Comparison of ENCODE assay signal across 10 cellular contexts in the genomic region with DNA sequence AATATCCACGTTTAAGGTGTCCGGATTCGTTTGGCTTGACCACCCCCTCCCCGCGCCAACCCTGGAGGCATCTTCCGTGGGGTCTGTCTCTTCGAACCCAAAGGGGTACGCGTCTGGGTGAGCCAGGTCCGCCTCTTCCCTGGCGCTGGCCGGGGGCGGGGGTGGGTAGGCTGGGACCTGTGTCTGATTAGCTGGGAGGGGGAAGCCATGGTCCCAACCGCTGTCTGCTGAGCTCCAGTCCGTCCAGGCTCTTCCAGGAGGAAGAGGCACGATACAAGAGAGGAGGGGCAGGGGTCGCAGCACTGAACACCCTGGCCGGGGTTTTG. TPM values are rescaled to one million over a fixed set of nuclear protein-coding genes. Genes with fewer than 3 reads are reported as not detected.
DNase-seq lines count a peak whose midpoint lies in the region; ATAC-seq and TF ChIP-seq lines count a peak whose summit lies in the region.
"Had no signal": no experiment of that assay in that cellular context is flagged by ENCODE, and none has a peak within 500 bp of the region (broad histone marks: within the 10 kb centered on the region; RNA-seq: fewer than 3 reads in every experiment).

A gene with protein sequence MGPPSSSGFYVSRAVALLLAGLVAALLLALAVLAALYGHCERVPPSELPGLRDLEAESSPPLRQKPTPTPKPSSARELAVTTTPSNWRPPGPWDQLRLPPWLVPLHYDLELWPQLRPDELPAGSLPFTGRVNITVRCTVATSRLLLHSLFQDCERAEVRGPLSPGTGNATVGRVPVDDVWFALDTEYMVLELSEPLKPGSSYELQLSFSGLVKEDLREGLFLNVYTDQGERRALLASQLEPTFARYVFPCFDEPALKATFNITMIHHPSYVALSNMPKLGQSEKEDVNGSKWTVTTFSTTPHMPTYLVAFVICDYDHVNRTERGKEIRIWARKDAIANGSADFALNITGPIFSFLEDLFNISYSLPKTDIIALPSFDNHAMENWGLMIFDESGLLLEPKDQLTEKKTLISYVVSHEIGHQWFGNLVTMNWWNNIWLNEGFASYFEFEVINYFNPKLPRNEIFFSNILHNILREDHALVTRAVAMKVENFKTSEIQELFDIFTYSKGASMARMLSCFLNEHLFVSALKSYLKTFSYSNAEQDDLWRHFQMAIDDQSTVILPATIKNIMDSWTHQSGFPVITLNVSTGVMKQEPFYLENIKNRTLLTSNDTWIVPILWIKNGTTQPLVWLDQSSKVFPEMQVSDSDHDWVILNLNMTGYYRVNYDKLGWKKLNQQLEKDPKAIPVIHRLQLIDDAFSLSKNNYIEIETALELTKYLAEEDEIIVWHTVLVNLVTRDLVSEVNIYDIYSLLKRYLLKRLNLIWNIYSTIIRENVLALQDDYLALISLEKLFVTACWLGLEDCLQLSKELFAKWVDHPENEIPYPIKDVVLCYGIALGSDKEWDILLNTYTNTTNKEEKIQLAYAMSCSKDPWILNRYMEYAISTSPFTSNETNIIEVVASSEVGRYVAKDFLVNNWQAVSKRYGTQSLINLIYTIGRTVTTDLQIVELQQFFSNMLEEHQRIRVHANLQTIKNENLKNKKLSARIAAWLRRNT (plus strand): TSS at position 237 of the 326 bp plus-strand sequence. CDS start 143 bp downstream, outside the sequence.

- CTCF ChIA-PET in AG04450 (lab: Charles Lee), result interaction anchor here (0.9 to 1.3 kb wide), 2 partner anchors 10 to 21 kb away, joined by 3 to 4 read pairs; no protein-coding TSS in a partner anchor
- CTCF ChIA-PET in Panc1 (lab: Charles Lee), result no interaction called here

- ATAC-seq in Panc1, result no peak

- H3K27me3 ChIP-seq in AG04450 (ENCODE audit: control insufficient read depth, insufficient read depth, low read length) (peaks cover 21% of the 10 kb centered on the region), Panc1 (ENCODE audit: control insufficient read depth, insufficient read depth, low read length) (no peaks in the 10 kb centered on the region; the same call in 1 of the 2 replicates), osteoblast (ENCODE audit: insufficient read depth, low read length) (peaks cover 66% of the 10 kb centered on the region)
- H3K27me3 ChIP-seq: SJSA1 had no signal

- in situ Hi-C loops in Panc1 (cut with HindIII; ENCODE audit: low pct_unique_long_range_greater_than_20kb, low sequenced_read_pairs), result no loop called here

- no peaks in the 10 kb centered on the region for H4K20me1 ChIP-seq in osteoblast (ENCODE audit: insufficient read depth, low read length)

- no peaks in the 10 kb centered on the region for H3K79me2 ChIP-seq in osteoblast (ENCODE audit: insufficient read depth, low read length)

- H3K4me3 ChIP-seq in AG04450 (ENCODE audit: low read depth, low read length) (peak within 1 kb of the TSS; percentile 40), Panc1 (ENCODE audit: low read depth in 2 of 2, low read length in 2 of 2) (peak within 1 kb of the TSS; percentile 12 to 35), fibroblast of mammary gland (ENCODE audit: control insufficient read depth, low read depth, low read length) (peak within 1 kb of the TSS; percentile 23), osteoblast (ENCODE audit: insufficient read depth, low read length) (peak within 1 kb of the TSS; percentile 65)
- H3K4me3 ChIP-seq: SJSA1 had no signal

- intact Hi-C loops in Panc1 (cut with micrococcal nuclease; ENCODE audit: unreplicated experiment), result no loop called here

- POLR2A ChIA-PET in AG04450 (lab: Yijun Ruan, JAX), result interaction anchor here (2.1 kb wide), 1 partner anchor 17 kb away, joined by 7 read pairs; no protein-coding TSS in a partner anchor
- POLR2A ChIA-PET in Panc1 (lab: Charles Lee), result no interaction called here

- H3K27ac ChIP-seq in AG04450 (ENCODE audit: low read depth, low read length) (no peak within 1 kb of the TSS), Panc1 (ENCODE audit: low read length) (no peak within 1 kb of the TSS), osteoblast (ENCODE audit: low read depth, low read length) (no peak within 1 kb of the TSS)
- H3K27ac ChIP-seq: SJSA1 had no signal

- H3K36me3 ChIP-seq in Panc1 (ENCODE audit: control insufficient read depth, insufficient read depth, low read length) (no peaks in the 10 kb centered on the region), osteoblast (ENCODE audit: insufficient read depth, low read length) (no peaks in the 10 kb centered on the region)
- H3K36me3 ChIP-seq: SJSA1 had no signal

- TF ChIP-seq CTCF in AG04450 (IDR thresholded peaks at IDR 0.05; ENCODE audit: low read depth, low read length) (no peak), Panc1 (IDR thresholded peaks at IDR 0.05) (no peak), fibroblast of mammary gland (conservative IDR thresholded peaks at IDR 0.05; ENCODE audit: control insufficient read depth, insufficient read depth, low read depth, low read length) (no peak), osteoblast (IDR thresholded peaks at IDR 0.05; ENCODE audit: extremely low read depth, low read depth, low read length) (no peak)

- peaks cover 10% of the 10 kb centered on the region; the same call in 1 of the 2 replicates for H3K9me3 ChIP-seq in AG04450 (ENCODE audit: control insufficient read depth, insufficient read depth, low read length)
- no peaks in the 10 kb centered on the region for H3K9me3 ChIP-seq in Panc1 (ENCODE audit: control insufficient read depth, insufficient read depth, low read depth, low read length)
- H3K9me3 ChIP-seq in osteoblast (ENCODE audit: low read depth, low read length), result no peaks in the 10 kb centered on the region
- H3K9me3 ChIP-seq: SJSA1 had no signal

- no TSS peak for BruUV-seq in Panc1 (replicated peaks; lab: Mats Ljungman, UMichigan)

- DNase-seq in AG04450 (ENCODE audit: low read depth, low spot score) (no peak), Panc1 (ENCODE audit: low read depth, low spot score) (no peak), fibroblast of mammary gland (ENCODE audit: low read depth) (no peak), osteoblast (ENCODE audit: insufficient read length, low spot score, missing footprints) (no peak), NCI-H1436 (lab: John Stamatoyannopoulos, UW) (no peak), amygdala (lab: John Stamatoyannopoulos, UW) (no peak), medulla oblongata (ENCODE audit: extremely low spot score) (no peak), glomerular visceral epithelial cell (ENCODE audit: extremely low spot score) (no peak)
- DNase-seq: activated naive CD4-positive, alpha-beta T cell treated with anti-CD3 and anti-CD28 coated beads, Interleukin-2, amount 10 ng/mL, durations not matched to agents 7 days and 5 days had no signal

- H3K4me1 ChIP-seq in Panc1 (ENCODE audit: control insufficient read depth, insufficient read depth, low read length) (0 out of 2 replicates have a peak, but pooled peaks cover 2% of the 10 kb centered on the region), osteoblast (ENCODE audit: insufficient read depth, low read length) (peaks cover 9% of the 10 kb centered on the region)
- H3K4me1 ChIP-seq: SJSA1 had no signal

- peak within 1 kb of the TSS; percentile 87 for H3K4me2 ChIP-seq in osteoblast (ENCODE audit: insufficient read depth, low read length)

- H2AFZ ChIP-seq in osteoblast (ENCODE audit: low read length), result peak within 1 kb of the TSS; percentile 85

RNA-seq across cellular contexts. Expression of the gene that starts here (rescaled TPM):
- 0.22 and 0.53 TPM in 2 replicates for polyA plus RNA-seq in AG04450 (2011; rRNA removed)
- 0.22 and 0.23 TPM in 2 replicates for polyA minus RNA-seq in AG04450 (2011; rRNA and poly(A)+ RNA removed)
- 0.08 TPM for total RNA-seq in Panc1 (2021; ENCODE audit: unreplicated experiment)
- polyA plus RNA-seq in Panc1 (2012; ENCODE audit: insufficient read length), result 0.18 TPM
- under 0.01 and 0.59 TPM in 2 replicates for total RNA-seq in osteoblast
